Comparison of ENCODE assay signal across 11 cellular contexts in the genomic region with DNA sequence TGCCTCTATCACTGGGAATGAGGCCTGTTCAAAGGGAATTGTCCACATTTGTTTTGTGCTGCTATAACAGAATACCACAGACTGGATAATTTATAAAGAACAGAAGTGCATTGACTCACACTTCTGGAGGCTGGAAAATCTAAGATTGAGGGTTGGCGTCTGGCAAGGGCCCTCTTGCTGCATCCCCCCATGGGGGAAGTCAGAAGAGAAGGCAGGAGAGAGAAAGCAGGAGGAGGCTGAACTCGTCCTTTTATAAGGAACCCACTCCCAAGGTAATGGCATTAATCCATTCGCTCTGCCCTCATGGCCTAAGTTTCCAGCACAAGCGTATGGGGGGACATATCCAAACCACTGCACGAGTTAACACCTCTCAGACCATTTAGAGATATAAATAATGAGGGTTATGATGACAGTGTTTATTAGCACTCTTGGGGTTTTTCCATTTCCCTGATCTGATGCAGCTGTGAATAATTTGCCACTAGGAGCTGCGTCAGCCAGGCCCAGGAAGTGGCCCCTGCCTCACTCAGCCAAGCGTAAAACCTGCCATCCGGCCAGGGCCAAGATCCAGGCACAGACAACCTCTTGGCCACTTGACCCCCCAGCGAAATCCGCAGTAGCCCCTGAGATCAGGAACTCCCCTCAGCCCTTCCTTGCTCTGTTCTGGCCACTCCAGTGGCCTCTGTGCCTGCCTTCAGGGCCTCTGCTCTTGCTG. TPM values are rescaled to one million over a fixed set of nuclear protein-coding genes. Genes with fewer than 3 reads are reported as not detected.
DNase-seq lines count a peak whose midpoint lies in the region; ATAC-seq lines count a peak whose summit lies in the region.
"Had no signal": no experiment of that assay in that cellular context is flagged by ENCODE, and none has a peak within 500 bp of the region (broad histone marks: within the 10 kb centered on the region; RNA-seq: fewer than 3 reads in every experiment).

No MANE protein-coding gene starts in this region.

- peaks cover 4% of the 10 kb centered on the region for H3K4me1 ChIP-seq in mesendoderm (ENCODE audit: control insufficient read depth, low read depth, low read length)

- H2BK120ac ChIP-seq in mesendoderm (ENCODE audit: low read depth, low read length), result no peak overlapping the region

- no peak overlapping the region for H4K8ac ChIP-seq in mesendoderm (ENCODE audit: low read depth, low read length)

- H2BK5ac ChIP-seq in mesendoderm (ENCODE audit: low read length), result peak overlapping the region; percentile 7

- no peaks in the 10 kb centered on the region for H3K36me3 ChIP-seq in mesendoderm (ENCODE audit: control insufficient read depth, insufficient read depth, low read length)
- H3K36me3 ChIP-seq: pancreas had no signal

- peak; percentile 57 for DNase-seq in GM04504 (ENCODE audit: low read depth)
- DNase-seq in mesendoderm, result no peak
- DNase-seq in amygdala (lab: John Stamatoyannopoulos, UW), result no peak
- DNase-seq in NCI-H1436 treated with DMSO at 0.1 percent for 48 hours (lab: John Stamatoyannopoulos, UW), result no peak
- DNase-seq in activated gamma-delta T cell treated with Interleukin-2 at 50 U/mL for 16 hours, result no peak
- DNase-seq: NCI-H187, SHP77 treated with DMSO at 0.1 percent for 48 hours had no signal

- H3K9me3 Mint-ChIP-seq in activated T-helper 17 cell treated with anti-CD3 and anti-CD28 coated beads, Interleukin-2, amount 50 U/mL, for 72 hours, result no peaks in the 10 kb centered on the region

- H3K79me2 ChIP-seq in mesendoderm (ENCODE audit: control insufficient read depth, insufficient read depth, low read length), result no peaks in the 10 kb centered on the region

- peak; percentile 31 for ATAC-seq in HG03354 (IDR thresholded peaks at IDR 0.05; ENCODE audit: poor library complexity, severe bottlenecking, unreplicated experiment)
- peak; percentile 10 for ATAC-seq in activated T-helper 17 cell treated with anti-CD3 and anti-CD28 coated beads, Interleukin-2, amount 50 U/mL, for 72 hours (replicated peaks)
- ATAC-seq in HG02759 (IDR thresholded peaks at IDR 0.05; ENCODE audit: unreplicated experiment), result no peak
- ATAC-seq: pancreas had no signal

- peaks cover 9% of the 10 kb centered on the region for H3K36me3 Mint-ChIP-seq in activated T-helper 17 cell treated with anti-CD3 and anti-CD28 coated beads, Interleukin-2, amount 50 U/mL, for 72 hours (ENCODE audit: low read depth)

- no peaks in the 10 kb centered on the region for H3K79me1 ChIP-seq in mesendoderm (ENCODE audit: low read length)

- no peak overlapping the region for H2AK5ac ChIP-seq in mesendoderm (ENCODE audit: low read length)

- no peak overlapping the region for H3K4me3 ChIP-seq in mesendoderm (ENCODE audit: low read length)
- H3K4me3 ChIP-seq: pancreas had no signal

- no peak overlapping the region for H3K4ac ChIP-seq in mesendoderm (ENCODE audit: low read depth, low read length)

- H3K27me3 ChIP-seq in mesendoderm (ENCODE audit: insufficient read depth, low read length, poor library complexity), result no peaks in the 10 kb centered on the region
- H3K27me3 ChIP-seq: pancreas had no signal

- H3K18ac ChIP-seq in mesendoderm (ENCODE audit: low read length), result no peak overlapping the region

- H3K23ac ChIP-seq in mesendoderm (ENCODE audit: low read length), result no peak overlapping the region

- WGBS in mesendoderm (ENCODE audit: extremely low coverage, insufficient coverage, low lambda C conversion rate), result no CpG with 5 or more reads among the region's 10 CpGs

- peak overlapping the region; percentile 6 for H3K9ac ChIP-seq in mesendoderm (ENCODE audit: low read length)

- H3K27ac Mint-ChIP-seq in activated T-helper 17 cell treated with anti-CD3 and anti-CD28 coated beads, Interleukin-2, amount 50 U/mL, for 72 hours, result no peak overlapping the region

- peak overlapping the region; percentile 43 for H3K56ac ChIP-seq in mesendoderm (ENCODE audit: low read length)

- H3K4me1 Mint-ChIP-seq in activated T-helper 17 cell treated with anti-CD3 and anti-CD28 coated beads, Interleukin-2, amount 50 U/mL, for 72 hours, result peaks cover 9% of the 10 kb centered on the region

- no peaks in the 10 kb centered on the region for H3K27me3 Mint-ChIP-seq in activated T-helper 17 cell treated with anti-CD3 and anti-CD28 coated beads, Interleukin-2, amount 50 U/mL, for 72 hours

- no peak overlapping the region for H3K27ac ChIP-seq in mesendoderm (ENCODE audit: low read depth, low read length)

- no peak overlapping the region for H2BK15ac ChIP-seq in mesendoderm (replicated peaks; ENCODE audit: low read depth)

- no peak overlapping the region for H4K5ac ChIP-seq in mesendoderm (ENCODE audit: low read length)

- H3K4me3 Mint-ChIP-seq in activated T-helper 17 cell treated with anti-CD3 and anti-CD28 coated beads, Interleukin-2, amount 50 U/mL, for 72 hours, result peak overlapping the region; percentile 20

- no peak overlapping the region for H3K4me2 ChIP-seq in mesendoderm (ENCODE audit: low read length)

RNA-seq across cellular contexts. Expression of gene SLCO4A1, which starts 14.2 kb away (rescaled TPM):
- total RNA-seq in activated T-helper 17 cell treated with anti-CD3 and anti-CD28 coated beads, Interleukin-2, amount 50 U/mL, for 72 hours, result 10 to 100 TPM; 41.1 to 53.6 TPM
- polyA plus RNA-seq in mesendoderm (2013, experiment 1 of 2), result 1.6 TPM
- polyA plus RNA-seq in mesendoderm (2013, experiment 2 of 2), result 1.8 TPM
